28 cellular contexts compared by ENCODE assay signal in the genomic region with DNA sequence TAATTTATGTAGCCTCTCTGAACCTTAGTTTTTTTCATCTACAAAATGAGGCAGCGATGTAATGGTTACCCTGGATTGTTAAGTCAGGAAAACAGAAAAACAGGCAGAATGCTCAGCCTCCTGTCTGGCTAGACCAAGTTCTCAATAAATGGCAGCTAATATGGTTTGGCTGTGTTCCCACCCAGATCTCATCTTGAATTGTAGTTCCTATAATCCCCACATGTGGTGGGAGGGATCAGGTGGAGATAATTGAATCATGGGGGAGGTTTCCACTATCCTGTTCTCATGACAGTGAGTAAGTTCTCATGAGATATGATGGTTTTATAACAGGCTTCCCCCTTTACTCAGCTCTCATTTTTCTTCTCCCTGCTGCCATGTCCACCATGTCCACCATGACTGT.
"Had no signal": no experiment of that assay in that cellular context is flagged by ENCODE, and none has a peak within 500 bp of the region (broad histone marks: within the 10 kb centered on the region; RNA-seq: fewer than 3 reads in every experiment).

No MANE protein-coding gene starts in this region.

- ATAC-seq: left colon; left lung; lower lobe of right lung; naive thymus-derived CD8-positive, alpha-beta T cell; pancreas; right cardiac atrium; sciatic nerve; stimulated activated effector memory CD8-positive, alpha-beta T cell treated with anti-CD3 and anti-CD28 coated beads, Interleukin-12 subunit alpha, Interleukin-12 subunit beta, amount 100 ng/mL, for 72 hours had no signal

- H3K4me3 ChIP-seq: left lung, lower lobe of right lung, pancreas, prostate gland, skin epidermis, suprapubic skin, thoracic aorta, tibial artery, uterus had no signal

- H3K27ac ChIP-seq: left lung, lower lobe of right lung, pancreas, prostate gland, skin epidermis, suprapubic skin, thoracic aorta, tibial artery, uterus had no signal

- H3K4me1 ChIP-seq: left lung, lower lobe of right lung, pancreas, suprapubic skin, tibial artery, uterus had no signal

- H3K36me3 ChIP-seq: left lung, lower lobe of right lung, pancreas, prostate gland, suprapubic skin, thoracic aorta, tibial artery, uterus had no signal

- H3K27me3 ChIP-seq: left lung, pancreas, suprapubic skin, tibial artery, uterus had no signal

- DNase-seq: hypothalamus; immature natural killer cell; kidney; left colon; left lung; lower lobe of right lung; mammary epithelial cell; mesenchymal stem cell; naive thymus-derived CD8-positive, alpha-beta T cell; nucleus accumbens; pancreas; posterior cingulate gyrus; retina; right cardiac atrium; stimulated activated CD4-positive, alpha-beta T cell treated with anti-CD3 and anti-CD28 coated beads, Interleukin-12 subunit alpha, Interleukin-12 subunit beta, amount 100 ng/mL, for 4 hours; stimulated activated CD4-positive, alpha-beta T cell treated with anti-CD3 and anti-CD28 coated beads, Interleukin-15, amount 100 ng/mL, for 24 hours; stimulated activated CD4-positive, alpha-beta T cell treated with anti-CD3 and anti-CD28 coated beads, Interleukin-2, amount 100 ng/mL, for 24 hours; stimulated activated CD4-positive, alpha-beta T cell treated with anti-CD3 and anti-CD28 coated beads, Interleukin-4, amount 100 ng/mL, for 24 hours; stimulated activated naive CD4-positive, alpha-beta T cell; tibial artery; trophoblast cell; uterus had no signal

- H3K9me3 ChIP-seq: left lung, lower lobe of right lung, pancreas, prostate gland, suprapubic skin, thoracic aorta, tibial artery, uterus had no signal
